8 cellular contexts compared by ENCODE assay signal in genomic region chr19:18588611-18589379, GRCh38. TPM values are rescaled to one million over a fixed set of nuclear protein-coding genes. Genes with fewer than 3 reads are reported as not detected.
DNase-seq lines count a peak whose midpoint lies in the region; ATAC-seq, FAIRE-seq and TF ChIP-seq lines count a peak whose summit lies in the region.

Gene REX1BD (plus strand): TSS chr19:18588798. CDS start chr19:18588802, 4 bp downstream.

- CTCF ChIA-PET in endothelial cell of umbilical vein (lab: Charles Lee), result interaction anchor here (0.6 to 3.4 kb wide), 36 partner anchors 9 to 331 kb away, joined by 3 to 24 read pairs (median 4); partner anchors contain the start of genes COPE, DDX49, ELL and KXD1

- BruUV-seq in endothelial cell of umbilical vein (replicated peaks; lab: Mats Ljungman, UMichigan), result no TSS peak

- TF ChIP-seq POLR2A in endothelial cell of umbilical vein (IDR thresholded peaks at IDR 0.05; ENCODE audit: low read depth, low read length), result peak; percentile 87

- POLR2A ChIA-PET in endothelial cell of umbilical vein (lab: Charles Lee), result interaction anchor here (0.7 to 1.4 kb wide), 4 partner anchors 17 to 69 kb away, joined by 3 to 5 read pairs (median 3); partner anchors contain the start of gene UBA52

- H3K27ac ChIP-seq in OCI-LY1 (ENCODE audit: low read depth, low read length, poor library complexity, severe bottlenecking) (peak within 1 kb of the TSS; percentile 88), endothelial cell of umbilical vein (ENCODE audit: insufficient read depth, low read depth, low read length) (peak within 1 kb of the TSS; percentile 16)

- H3K4me3 ChIP-seq in OCI-LY1 (ENCODE audit: low read depth, low read length, poor library complexity, severe bottlenecking), result peak within 1 kb of the TSS; percentile 66
- H3K4me3 ChIP-seq in endothelial cell of umbilical vein (replicated peaks in 1 of 3; ENCODE audit: insufficient read depth in 1 of 3, low read depth in 1 of 3, low read length in 3 of 3), result peak within 1 kb of the TSS; percentile 32 to 78 (median 65)

- H3K4me1 ChIP-seq in OCI-LY1 (ENCODE audit: insufficient read depth, low read length, severe bottlenecking) (peaks cover 42% of the 10 kb centered on the region), endothelial cell of umbilical vein (ENCODE audit: control insufficient read depth, extremely low read depth, insufficient read depth, low read length) (peaks cover 15% of the 10 kb centered on the region)

- H3K9me1 ChIP-seq in endothelial cell of umbilical vein (replicated peaks; ENCODE audit: control insufficient read depth, extremely low read depth, insufficient read depth, low read length), result no peaks in the 10 kb centered on the region

- H3K27me3 ChIP-seq in OCI-LY1 (ENCODE audit: insufficient read depth, low read length) (no peaks in the 10 kb centered on the region; the same call in 1 of the 2 replicates), endothelial cell of umbilical vein (ENCODE audit: control insufficient read depth in 2 of 2, insufficient read depth in 2 of 2, low read length in 2 of 2) (no peaks in the 10 kb centered on the region)

- H4K20me1 ChIP-seq in OCI-LY1 (ENCODE audit: insufficient read depth, low read length) (no peaks in the 10 kb centered on the region), endothelial cell of umbilical vein (replicated peaks; ENCODE audit: control insufficient read depth, extremely low read depth, insufficient read depth, low read length) (no peaks in the 10 kb centered on the region)

- intact Hi-C loops in endothelial cell of umbilical vein (cut with micrococcal nuclease), result loop anchor here (1.0 kb wide), 3 partner anchors 17 to 66 kb away; partner anchors contain the start of genes ELL and UBA52

- TF ChIP-seq CTCF in OCI-LY1 (IDR thresholded peaks at IDR 0.05; ENCODE audit: low read length) (peak; percentile 95), endothelial cell of umbilical vein (IDR thresholded peaks at IDR 0.05; ENCODE audit: extremely low read depth in 1 of 2, insufficient read depth in 1 of 2, low read depth in 1 of 2, low read length in 2 of 2) (peak; percentile 95 to 96)

- H3K9me2 ChIP-seq in OCI-LY1 (ENCODE audit: low read depth, low read length), result no peaks in the 10 kb centered on the region

- H3K36me3 ChIP-seq in OCI-LY1 (ENCODE audit: insufficient read depth, low read length), result no peaks in the 10 kb centered on the region
- H3K36me3 ChIP-seq in endothelial cell of umbilical vein (ENCODE audit: control insufficient read depth in 2 of 2, extremely low read depth in 1 of 2, insufficient read depth in 2 of 2, low read length in 2 of 2), result peaks cover 0 to 2% of the 10 kb centered on the region in 2 experiments

- dilution Hi-C loops in endothelial cell of umbilical vein (cut with MboI; ENCODE audit: extremely low pct_ligation_motif_present, low sequenced_read_pairs), result no loop called here

- peak; percentile 47 for ATAC-seq in GM19468 (IDR thresholded peaks at IDR 0.05; ENCODE audit: extremely low read depth, unreplicated experiment)

- H3K79me2 ChIP-seq in OCI-LY1 (ENCODE audit: insufficient read depth, low read length) (no peaks in the 10 kb centered on the region), endothelial cell of umbilical vein (ENCODE audit: control insufficient read depth, insufficient read depth, low read length) (no peaks in the 10 kb centered on the region)

- no peaks in the 10 kb centered on the region for H3F3A ChIP-seq in OCI-LY1 (ENCODE audit: insufficient read depth, low read length)

- H3K4me2 ChIP-seq in OCI-LY1 (ENCODE audit: low read length), result peak within 1 kb of the TSS; percentile 78
- H3K4me2 ChIP-seq in endothelial cell of umbilical vein (ENCODE audit: insufficient read depth, low read length), result peak within 1 kb of the TSS; percentile 68

- H2AFZ ChIP-seq in OCI-LY1 (ENCODE audit: low read length), result no peak within 1 kb of the TSS
- peak within 1 kb of the TSS; percentile 92 for H2AFZ ChIP-seq in endothelial cell of umbilical vein (ENCODE audit: low read depth, low read length)

- H3K9ac ChIP-seq in OCI-LY1 (ENCODE audit: low read length), result peak within 1 kb of the TSS; percentile 79
- peak within 1 kb of the TSS; percentile 56 for H3K9ac ChIP-seq in endothelial cell of umbilical vein (replicated peaks; ENCODE audit: extremely low read depth, insufficient read depth, low read length)

- DNase-seq in COR-L47 (lab: John Stamatoyannopoulos, UW), result peak; percentile 60
- DNase-seq in HS-5 (ENCODE audit: low read depth), result peak; percentile 48
- DNase-seq in activated CD8-positive, alpha-beta memory T cell treated with anti-CD3 and anti-CD28 coated beads, Interleukin-2, amount 50 U/mL, for 24 hours (ENCODE audit: extremely low read depth), result peak; percentile 79
- DNase-seq in endothelial cell of umbilical vein (ENCODE audit: low read depth, low spot score), result peak; percentile 85
- DNase-seq in middle frontal gyrus (ENCODE audit: extremely low spot score, low spot score), result peak; percentile 51
- DNase-seq in stimulated activated CD8-positive, alpha-beta memory T cell treated with anti-CD3 and anti-CD28 coated beads, Interleukin-2, amount 100 ng/mL, for 48 hours (ENCODE audit: low read depth in 2 of 2), result peak; percentile 84 to 86

- peak; percentile 87 for FAIRE-seq in endothelial cell of umbilical vein (lab: Jason Lieb, UNC)

- H3K9me3 ChIP-seq in OCI-LY1 (ENCODE audit: low read length) (no peaks in the 10 kb centered on the region), endothelial cell of umbilical vein (replicated peaks; ENCODE audit: control insufficient read depth, insufficient read depth, low read length) (no peaks in the 10 kb centered on the region)

TF ChIP-seq in endothelial cell of umbilical vein, 7 proteins besides CTCF, POLR2A, EP300 and RAD21:
- TF ChIP-seq POLR2AphosphoS5 (IDR thresholded peaks at IDR 0.05; ENCODE audit: insufficient read depth, low read depth, low read length) (peak; percentile 90), MYC (IDR thresholded peaks at IDR 0.05; ENCODE audit: low read depth, low read length) (no peak)

RNA-seq across cellular contexts. Expression of gene REX1BD, which starts in this region (rescaled TPM):
- total RNA-seq in endothelial cell of umbilical vein, result 64.0 and 64.4 TPM in 2 replicates
- polyA plus RNA-seq in endothelial cell of umbilical vein, result 90.9 and 115 TPM in 2 replicates
- 43.9 and 61.4 TPM in 2 replicates for polyA plus RNA-seq in endothelial cell of umbilical vein (2011; cell fraction: cytosol; rRNA removed)
- 123 and 146 TPM in 2 replicates for polyA plus RNA-seq in endothelial cell of umbilical vein (2011; cell fraction: nucleus; rRNA removed)
- 48.8 and 72.1 TPM in 2 replicates for polyA plus RNA-seq in endothelial cell of umbilical vein (2012)
- polyA minus RNA-seq in endothelial cell of umbilical vein, result 6.2 and 12.6 TPM in 2 replicates
- polyA minus RNA-seq in endothelial cell of umbilical vein (2011; cell fraction: cytosol; rRNA and poly(A)+ RNA removed), result 21.3 TPM
- polyA minus RNA-seq in endothelial cell of umbilical vein (2011; cell fraction: nucleus; rRNA and poly(A)+ RNA removed), result 6.5 and 10.3 TPM in 2 replicates

Comparison
In these comparisons a context has a peak if more than half of its experiments do, and no peak if none do; other contexts are left out.
1. Peak in every context shown above with its lines: DNase-seq, ATAC-seq, H3K4me3 ChIP-seq and H3K27ac ChIP-seq.